In the genomic region with DNA sequence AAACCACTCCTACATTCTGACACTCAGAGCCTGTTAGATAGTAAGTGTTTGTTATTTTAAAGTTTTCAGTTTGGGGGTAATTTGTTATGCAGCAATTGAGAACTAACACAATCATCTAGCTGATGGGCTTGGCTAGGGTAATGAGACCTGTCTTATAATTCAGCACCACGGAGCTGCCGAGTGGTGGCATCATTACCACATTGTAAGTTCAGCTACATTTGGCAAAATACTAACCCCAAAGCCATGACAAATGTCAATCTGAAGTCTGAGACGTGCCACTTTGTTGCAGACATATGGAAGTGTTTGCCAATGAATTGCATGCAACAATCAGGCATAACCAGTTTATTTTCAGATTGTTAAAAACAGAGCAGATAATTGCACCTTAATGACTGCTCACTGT, we compare ENCODE assay signal across 12 cellular contexts. TPM values are rescaled to one million over a fixed set of nuclear protein-coding genes. Genes with fewer than 3 reads are reported as not detected.
A peak's percentile ranks its signal among the peaks of the same experiment; 100 is the strongest.
DNase-seq lines count a peak whose midpoint lies in the region; ATAC-seq lines count a peak whose summit lies in the region.
"Had no signal": no experiment of that assay in that cellular context is flagged by ENCODE, and none has a peak within 500 bp of the region (broad histone marks: within the 10 kb centered on the region; RNA-seq: fewer than 3 reads in every experiment).

No MANE protein-coding gene starts in this region.

- H3K9me3 Mint-ChIP-seq in memory B cell = peaks cover 2% of the 10 kb centered on the region

- H3K27ac Mint-ChIP-seq in memory B cell = peak overlapping the region; percentile 40
- H3K27ac Mint-ChIP-seq: IgD-negative memory B cell had no signal

- H3K4me1 Mint-ChIP-seq in memory B cell = peaks cover 19% of the 10 kb centered on the region

- in situ Hi-C loops in KBM-7 (cut with MboI; ENCODE audit: low pct_unique_long_range_greater_than_20kb, low sequenced_read_pairs) = no loop called here

- DNase-seq in Ammon's horn (ENCODE audit: low spot score) (peak; percentile 88), M059J (ENCODE audit: low read depth) (peak; percentile 43), dermis blood vessel endothelial cell (peak; percentile 40), memory B cell (ENCODE audit: low spot score in 2 of 2) (no peak), KBM-7 (no peak), NK-92 (lab: John Stamatoyannopoulos, UW; ENCODE audit: unreplicated experiment) (no peak)
- DNase-seq: foreskin melanocyte, GOT3, ovary had no signal

- no peak overlapping the region for H3K4me3 Mint-ChIP-seq in memory B cell
- H3K4me3 Mint-ChIP-seq: IgD-negative memory B cell had no signal

- ATAC-seq in memory B cell (ENCODE audit: low read depth) (no peak), GM19452 (IDR thresholded peaks at IDR 0.05; ENCODE audit: unreplicated experiment) (no peak), GM19328 (IDR thresholded peaks at IDR 0.05; ENCODE audit: unreplicated experiment) (no peak)

- H3K27me3 Mint-ChIP-seq in memory B cell = no peaks in the 10 kb centered on the region
- H3K27me3 Mint-ChIP-seq: IgD-negative memory B cell had no signal

- peaks cover 50% of the 10 kb centered on the region for H3K36me3 Mint-ChIP-seq in memory B cell

RNA-seq across cellular contexts. Expression of a gene that starts 52.7 kb away (rescaled TPM):
- total RNA-seq in M059J (2014; rRNA removed; shearing (Covaris generic)) = not detected in 2 replicates
- 5.1 and 8.2 TPM in 2 replicates for total RNA-seq in dermis blood vessel endothelial cell

Comparison
In these comparisons a context has a peak if more than half of its experiments do, and no peak if none do; other contexts are left out.
1. DNase-seq: peak in Ammon's horn (single experiment), M059J (single experiment) and dermis blood vessel endothelial cell (single experiment); none in memory B cell (0 of 2), KBM-7 (single experiment) and NK-92 (single experiment).